Comparison of ENCODE assay signal across 7 cellular contexts in the genomic region with DNA sequence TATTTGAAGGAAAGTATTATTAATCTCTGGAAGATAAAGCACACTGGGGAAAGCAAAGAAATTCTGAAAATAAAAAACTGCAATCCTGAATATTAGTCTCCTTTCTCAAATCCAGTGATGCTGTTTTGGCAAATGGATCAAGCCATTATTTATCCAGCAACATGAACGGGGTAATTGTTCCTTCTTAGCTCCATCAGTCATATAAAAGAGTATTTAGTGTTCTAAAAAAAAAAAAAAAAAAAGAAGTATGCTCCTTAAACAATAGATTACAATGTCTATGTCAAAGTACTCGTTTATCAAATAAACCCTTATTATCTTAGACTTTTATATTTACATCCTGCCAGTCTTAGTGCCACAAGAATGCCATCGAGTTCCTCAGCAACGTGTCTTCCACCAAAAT. TPM values are rescaled to one million over a fixed set of nuclear protein-coding genes. Genes with fewer than 3 reads are reported as not detected.
A peak's percentile ranks its signal among the peaks of the same experiment; 100 is the strongest.
DNase-seq lines count a peak whose midpoint lies in the region; ATAC-seq and TF ChIP-seq lines count a peak whose summit lies in the region.

No MANE protein-coding gene starts in this region.

- CTCF ChIA-PET in activated CD4-positive, alpha-beta memory T cell treated with anti-CD3 and anti-CD28 coated beads, Interleukin-2, amount 10 ng/mL, durations not matched to agents 7 days and 5 days (lab: Charles Lee) = interaction anchor here (4.0 kb wide), 1 partner anchor 136 kb away, joined by 22 read pairs; a partner anchor contains a TSS

- H3K9me3 ChIP-seq in HUES48 (ENCODE audit: control insufficient read depth, insufficient read depth, low read length) = no peaks in the 10 kb centered on the region

- H3K4me3 ChIP-seq in HUES48 (ENCODE audit: low read depth, low read length) (peak overlapping the region; percentile 89), iPS-11a (ENCODE audit: low read depth, low read length) (peak overlapping the region; percentile 79)

- no peaks in the 10 kb centered on the region for H3K36me3 ChIP-seq in HUES48 (ENCODE audit: control insufficient read depth, insufficient read depth, low read length)

- H3K4me1 ChIP-seq in HUES48 (ENCODE audit: control insufficient read depth, insufficient read depth, low read length) = peaks cover 35% of the 10 kb centered on the region

- H3K27me3 Mint-ChIP-seq in activated CD4-positive, alpha-beta memory T cell treated with anti-CD3 and anti-CD28 coated beads, Interleukin-2, amount 10 ng/mL, durations not matched to agents 7 days and 5 days = no peaks in the 10 kb centered on the region
- no peaks in the 10 kb centered on the region for H3K27me3 Mint-ChIP-seq in stimulated activated naive CD8-positive, alpha-beta T cell treated with anti-CD3 and anti-CD28 coated beads, Interleukin-15, amount 100 ng/mL, for 72 hours

- peak overlapping the region; percentile 91 for H3K4me3 Mint-ChIP-seq in activated CD4-positive, alpha-beta memory T cell treated with anti-CD3 and anti-CD28 coated beads, Interleukin-2, amount 10 ng/mL, durations not matched to agents 7 days and 5 days
- peak overlapping the region; percentile 89 to 94 for H3K4me3 Mint-ChIP-seq in stimulated activated naive CD8-positive, alpha-beta T cell treated with anti-CD3 and anti-CD28 coated beads, Interleukin-15, amount 100 ng/mL, for 72 hours

- no peaks in the 10 kb centered on the region for H3K9me3 Mint-ChIP-seq in activated CD4-positive, alpha-beta memory T cell treated with anti-CD3 and anti-CD28 coated beads, Interleukin-2, amount 10 ng/mL, durations not matched to agents 7 days and 5 days
- peaks cover 0 to 4% of the 10 kb centered on the region in 2 donors for H3K9me3 Mint-ChIP-seq in stimulated activated naive CD8-positive, alpha-beta T cell treated with anti-CD3 and anti-CD28 coated beads, Interleukin-15, amount 100 ng/mL, for 72 hours

- POLR2A ChIA-PET in activated CD4-positive, alpha-beta memory T cell treated with anti-CD3 and anti-CD28 coated beads, Interleukin-2, amount 10 ng/mL, durations not matched to agents 7 days and 5 days (lab: Charles Lee) = interaction anchor here (1.5 to 3.4 kb wide), 3 partner anchors 24 to 54 kb away, joined by 4 to 17 read pairs (median 10); no protein-coding TSS in a partner anchor

- in situ Hi-C loops in GM13976 (cut with MboI; ENCODE audit: low sequenced_read_pairs, unreplicated experiment) = no loop called here

- no peak overlapping the region for H3K9ac ChIP-seq in HUES48 (ENCODE audit: low read depth, low read length)

- peaks cover 55% of the 10 kb centered on the region for H3K4me1 Mint-ChIP-seq in activated CD4-positive, alpha-beta memory T cell treated with anti-CD3 and anti-CD28 coated beads, Interleukin-2, amount 10 ng/mL, durations not matched to agents 7 days and 5 days
- H3K4me1 Mint-ChIP-seq in stimulated activated naive CD8-positive, alpha-beta T cell treated with anti-CD3 and anti-CD28 coated beads, Interleukin-15, amount 100 ng/mL, for 72 hours = peaks cover 66% of the 10 kb centered on the region

- TF ChIP-seq CTCF in GM13976 (IDR thresholded peaks at IDR 0.05; ENCODE audit: borderline replicate concordance, control extremely low read depth, extremely low read depth, insufficient read depth, missing control alignments) = no peak

- ATAC-seq in stimulated activated naive CD8-positive, alpha-beta T cell treated with anti-CD3 and anti-CD28 coated beads, Interleukin-15, amount 100 ng/mL, for 72 hours = no peak
- ATAC-seq in HG03025 (IDR thresholded peaks at IDR 0.05; ENCODE audit: low FRiP score, unreplicated experiment) (no peak), HG02981 (IDR thresholded peaks at IDR 0.05; ENCODE audit: unreplicated experiment) (no peak)

- H3K27ac ChIP-seq in HUES48 (ENCODE audit: low read depth, low read length) = no peak overlapping the region

- no peaks in the 10 kb centered on the region for H3K27me3 ChIP-seq in HUES48 (ENCODE audit: control insufficient read depth, insufficient read depth, low read length)

- peak overlapping the region; percentile 40 for H3K27ac Mint-ChIP-seq in activated CD4-positive, alpha-beta memory T cell treated with anti-CD3 and anti-CD28 coated beads, Interleukin-2, amount 10 ng/mL, durations not matched to agents 7 days and 5 days
- H3K27ac Mint-ChIP-seq in stimulated activated naive CD8-positive, alpha-beta T cell treated with anti-CD3 and anti-CD28 coated beads, Interleukin-15, amount 100 ng/mL, for 72 hours = peak overlapping the region in 1 of 2 donors; percentile 81

- DNase-seq in activated CD4-positive, alpha-beta memory T cell treated with anti-CD3 and anti-CD28 coated beads, Interleukin-2, amount 10 ng/mL, durations not matched to agents 7 days and 5 days = no peak
- DNase-seq in stimulated activated naive CD8-positive, alpha-beta T cell treated with anti-CD3 and anti-CD28 coated beads, Interleukin-15, amount 100 ng/mL, for 72 hours = no peak
- DNase-seq in GM13976 (ENCODE audit: low spot score) = no peak

- H3K36me3 Mint-ChIP-seq in activated CD4-positive, alpha-beta memory T cell treated with anti-CD3 and anti-CD28 coated beads, Interleukin-2, amount 10 ng/mL, durations not matched to agents 7 days and 5 days (ENCODE audit: low read depth) = peaks cover 28% of the 10 kb centered on the region

RNA-seq across cellular contexts. Expression of a gene that starts 1.3 kb away (rescaled TPM):
- total RNA-seq in activated CD4-positive, alpha-beta memory T cell treated with anti-CD3 and anti-CD28 coated beads, Interleukin-2, amount 10 ng/mL, durations not matched to agents 7 days and 5 days = 10 to 100 TPM; 53.5 to 54.4 TPM
